2 cellular contexts compared by ENCODE assay signal in genomic region chr4:161841759-161842158, GRCh38.
TF ChIP-seq lines count a peak whose summit lies in the region.

No MANE protein-coding gene starts in this region.

TF ChIP-seq in SK-N-SH, 30 proteins besides CTCF, POLR2A, EP300 and RAD21 (continued from another document):
- no peak for TF ChIP-seq ZBTB33 (IDR thresholded peaks at IDR 0.05; ENCODE audit: borderline replicate concordance, low read depth)
- TF ChIP-seq RFX5 (IDR thresholded peaks at IDR 0.05; ENCODE audit: low read length), result no peak
- TF ChIP-seq CHD2 (IDR thresholded peaks at IDR 0.05; ENCODE audit: low read length, partially characterized antibody), result no peak
- no peak for TF ChIP-seq NFIC (IDR thresholded peaks at IDR 0.05; ENCODE audit: borderline replicate concordance)
- no peak for TF ChIP-seq FOSL2 (IDR thresholded peaks at IDR 0.05; ENCODE audit: borderline replicate concordance, low read depth)
- TF ChIP-seq REST (IDR thresholded peaks at IDR 0.05; ENCODE audit: low read depth, low read length), result no peak

TF ChIP-seq in SK-N-SH treated with all-trans-retinoic acid at 6 μM for 48 hours, 23 proteins besides CTCF, POLR2A, EP300 and RAD21 (continued from another document):
- TF ChIP-seq CREB5 (CRISPR knock-in tag; IDR thresholded peaks at IDR 0.05; ENCODE audit: low read depth) (no peak), TSHZ2 (CRISPR knock-in tag; IDR thresholded peaks at IDR 0.05) (no peak), OSR1 (CRISPR knock-in tag; IDR thresholded peaks at IDR 0.05) (no peak), TOX (CRISPR knock-in tag; IDR thresholded peaks at IDR 0.05; ENCODE audit: borderline replicate concordance) (no peak), GLIS3 (CRISPR knock-in tag; IDR thresholded peaks at IDR 0.05) (no peak), ZC3H10 (CRISPR knock-in tag; IDR thresholded peaks at IDR 0.05) (no peak), ZNF8 (CRISPR knock-in tag; IDR thresholded peaks at IDR 0.05) (no peak)
